In the genomic region with DNA sequence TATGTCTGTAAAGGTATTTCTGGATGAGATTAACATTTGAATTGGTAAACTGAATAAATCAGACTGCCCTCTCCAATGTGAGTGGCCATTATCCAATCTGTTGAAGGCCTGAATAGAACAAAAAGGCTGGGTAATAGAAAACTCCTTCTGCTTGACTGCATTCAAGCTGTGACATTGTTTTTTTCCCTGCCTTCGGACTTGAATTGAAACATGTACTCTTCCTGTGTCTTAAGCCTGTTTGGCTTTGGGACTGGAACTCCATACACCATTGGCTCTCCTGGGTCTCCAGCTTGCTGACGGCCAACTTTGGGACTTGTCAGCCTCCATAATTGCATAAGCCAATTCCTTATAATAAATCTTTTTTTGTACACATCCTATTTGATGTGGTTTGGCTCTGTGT, we compare ENCODE assay signal across 20 cellular contexts. TPM values are rescaled to one million over a fixed set of nuclear protein-coding genes. Genes with fewer than 3 reads are reported as not detected.
DNase-seq lines count a peak whose midpoint lies in the region; ATAC-seq and TF ChIP-seq lines count a peak whose summit lies in the region.
"Had no signal": no experiment of that assay in that cellular context is flagged by ENCODE, and none has a peak within 500 bp of the region (broad histone marks: within the 10 kb centered on the region; RNA-seq: fewer than 3 reads in every experiment).

No MANE protein-coding gene starts in this region.

- H3K79me2 ChIP-seq in neural progenitor cell (ENCODE audit: low read depth) = no peaks in the 10 kb centered on the region
- H3K79me2 ChIP-seq in Karpas-422 (ENCODE audit: low read length) = no peaks in the 10 kb centered on the region

- peaks cover 23% of the 10 kb centered on the region for H3K9me3 Mint-ChIP-seq in neural progenitor cell
- peaks cover 2% of the 10 kb centered on the region for H3K9me3 Mint-ChIP-seq in activated CD4-positive, alpha-beta T cell treated with anti-CD3 and anti-CD28 coated beads for 36 hours (ENCODE audit: low read depth)
- H3K9me3 Mint-ChIP-seq: CD8-positive, alpha-beta T cell had no signal

- WGBS in spleen, 5 donors = 90 to 98% (median 92%) methylated on average over 2 of the region's 2 CpGs

- TF ChIP-seq POLR2A in spleen (IDR thresholded peaks at IDR 0.05) = no peak

- H3K9me2 ChIP-seq in Karpas-422 (replicated peaks; ENCODE audit: insufficient read depth, low read length) = no peaks in the 10 kb centered on the region

- H3K9me3 ChIP-seq in neural progenitor cell (ENCODE audit: low read depth) (no peaks in the 10 kb centered on the region), spleen (peaks cover 0 to 9% (median 3%) of the 10 kb centered on the region in 8 donors), Karpas-422 (ENCODE audit: low read length) (no peaks in the 10 kb centered on the region; the same call in 1 of the 2 replicates)

- H3K27me3 Mint-ChIP-seq in neural progenitor cell (ENCODE audit: insufficient read depth, low read depth) = no peaks in the 10 kb centered on the region
- H3K27me3 Mint-ChIP-seq in activated CD4-positive, alpha-beta T cell treated with anti-CD3 and anti-CD28 coated beads for 36 hours = no peaks in the 10 kb centered on the region
- H3K27me3 Mint-ChIP-seq: B cell had no signal

- H3K27me3 ChIP-seq in neural progenitor cell = no peaks in the 10 kb centered on the region
- no peaks in the 10 kb centered on the region for H3K27me3 ChIP-seq in spleen (replicated peaks in 1 of 7)
- H3K27me3 ChIP-seq in Karpas-422 (ENCODE audit: low read length) = no peaks in the 10 kb centered on the region
- H3K27me3 ChIP-seq: BLaER1 had no signal

- peaks cover 23% of the 10 kb centered on the region for H3K4me1 Mint-ChIP-seq in neural progenitor cell
- peaks cover 9% of the 10 kb centered on the region for H3K4me1 Mint-ChIP-seq in activated CD4-positive, alpha-beta T cell treated with anti-CD3 and anti-CD28 coated beads for 36 hours
- H3K4me1 Mint-ChIP-seq: B cell had no signal

- H3K27ac ChIP-seq in neural progenitor cell (no peak overlapping the region), spleen (no peak overlapping the region), Karpas-422 (ENCODE audit: low read length) (no peak overlapping the region)
- H3K27ac ChIP-seq: BLaER1, C4-2B had no signal

- H2AFZ ChIP-seq in neural progenitor cell (replicated peaks) = no peak overlapping the region
- no peak overlapping the region for H2AFZ ChIP-seq in Karpas-422 (ENCODE audit: low read length)
- H2AFZ ChIP-seq: GM23338 had no signal

- no peak for ATAC-seq in activated CD4-positive, alpha-beta T cell treated with anti-CD3 and anti-CD28 coated beads for 36 hours
- ATAC-seq: CD8-positive, alpha-beta T cell; GM23338; HCT116 had no signal

- no peaks in the 10 kb centered on the region for H3K36me3 ChIP-seq in neural progenitor cell
- H3K36me3 ChIP-seq in spleen = no peaks in the 10 kb centered on the region
- H3K36me3 ChIP-seq in Karpas-422 (ENCODE audit: insufficient read depth, low read length) = no peaks in the 10 kb centered on the region

- intact Hi-C loops in spleen (cut with DNase I; ENCODE audit: low total_unique reads) = no loop called here
- intact Hi-C loops in activated CD4-positive, alpha-beta T cell treated with anti-CD3 and anti-CD28 coated beads for 36 hours (cut with DNase I, micrococcal nuclease) = no loop called here

- H3K4me2 ChIP-seq in neural progenitor cell = no peak overlapping the region
- H3K4me2 ChIP-seq in Karpas-422 (ENCODE audit: low read depth, low read length, poor library complexity, severe bottlenecking) = no peak overlapping the region
- H3K4me2 ChIP-seq: BLaER1, GM23338 had no signal

- no peak overlapping the region for H3K4me3 Mint-ChIP-seq in neural progenitor cell
- no peak overlapping the region for H3K4me3 Mint-ChIP-seq in activated CD4-positive, alpha-beta T cell treated with anti-CD3 and anti-CD28 coated beads for 36 hours
- H3K4me3 Mint-ChIP-seq: B cell; CD8-positive, alpha-beta T cell; GM23338; H9 had no signal

- TF ChIP-seq CTCF in neural progenitor cell (IDR thresholded peaks at IDR 0.05) (no peak), spleen (IDR thresholded peaks at IDR 0.05 in 8 of 11, conservative IDR thresholded peaks at IDR 0.05 in 3 of 11) (no peak)

- H3K36me3 Mint-ChIP-seq in neural progenitor cell = no peaks in the 10 kb centered on the region
- no peaks in the 10 kb centered on the region for H3K36me3 Mint-ChIP-seq in activated CD4-positive, alpha-beta T cell treated with anti-CD3 and anti-CD28 coated beads for 36 hours (ENCODE audit: low read depth)
- H3K36me3 Mint-ChIP-seq: CD4-positive, CD25-positive, alpha-beta regulatory T cell; CD8-positive, alpha-beta T cell had no signal

- H4K20me1 ChIP-seq in neural progenitor cell (ENCODE audit: low read depth) = no peaks in the 10 kb centered on the region
- no peaks in the 10 kb centered on the region for H4K20me1 ChIP-seq in Karpas-422 (ENCODE audit: insufficient read depth, low read depth, low read length)
- H4K20me1 ChIP-seq: BLaER1 had no signal

- H3F3A ChIP-seq in neural progenitor cell (ENCODE audit: low read depth) = no peaks in the 10 kb centered on the region

- H3K4me1 ChIP-seq in neural progenitor cell (no peaks in the 10 kb centered on the region), spleen (no peaks in the 10 kb centered on the region), Karpas-422 (ENCODE audit: low read length) (no peaks in the 10 kb centered on the region)

- H3K9ac ChIP-seq in neural progenitor cell = no peak overlapping the region
- H3K9ac ChIP-seq in Karpas-422 (ENCODE audit: low read length) = no peak overlapping the region
- H3K9ac ChIP-seq: BLaER1 had no signal

- in situ Hi-C loops in G401 (cut with HindIII; ENCODE audit: low sequenced_read_pairs) = no loop called here

- CTCF ChIA-PET in activated CD4-positive, alpha-beta T cell treated with anti-CD3 and anti-CD28 coated beads for 36 hours (lab: Charles Lee) = no interaction called here

- POLR2A ChIA-PET in activated CD4-positive, alpha-beta T cell treated with anti-CD3 and anti-CD28 coated beads for 36 hours (lab: Charles Lee) = no interaction called here

- H3K4me3 ChIP-seq in neural progenitor cell (no peak overlapping the region), spleen (no peak overlapping the region), Karpas-422 (ENCODE audit: low read length) (no peak overlapping the region)
- H3K4me3 ChIP-seq: BLaER1, GM23338 had no signal

- DNase-seq in G401 (ENCODE audit: low spot score) (peak; percentile 9), cerebellar cortex (ENCODE audit: low spot score) (peak; percentile 6), neural progenitor cell (ENCODE audit: low spot score) (peak; percentile 66), retina (peak; percentile 58), SHP77 treated with DMSO at 0.1 percent for 48 hours (lab: John Stamatoyannopoulos, UW) (no peak), spleen (no peak), Karpas-422 (no peak)
- DNase-seq in activated CD4-positive, alpha-beta T cell treated with anti-CD3 and anti-CD28 coated beads for 36 hours = no peak
- DNase-seq: Caco-2; CD4-positive, CD25-positive, alpha-beta regulatory T cell; CD8-positive, alpha-beta T cell; DMS153; EL; GF-D8; H9 had no signal

- H3K27ac Mint-ChIP-seq in neural progenitor cell = no peak overlapping the region
- H3K27ac Mint-ChIP-seq in activated CD4-positive, alpha-beta T cell treated with anti-CD3 and anti-CD28 coated beads for 36 hours = no peak overlapping the region
- H3K27ac Mint-ChIP-seq: B cell; CD4-positive, CD25-positive, alpha-beta regulatory T cell; CD8-positive, alpha-beta T cell; GM23338; H9 had no signal

RNA-seq across cellular contexts. Expression of gene ARHGAP21, which starts 36.0 kb away (rescaled TPM):
- total RNA-seq in G401 (2014; rRNA removed; shearing (Covaris generic)) = 13.4 and 21.5 TPM in 2 replicates
- total RNA-seq in neural progenitor cell (ENCODE audit: low replicate concordance) (58.8 and 65.7 TPM in 2 replicates), spleen (10 to 100 TPM; 32.8 to 60.9 (median 47.5) TPM)
- 1 to 10 TPM; 6.0 to 8.6 (median 7.6) TPM for polyA plus RNA-seq in spleen
- 10 to 100 TPM; 19.7 to 25.9 TPM for total RNA-seq in activated CD4-positive, alpha-beta T cell treated with anti-CD3 and anti-CD28 coated beads for 36 hours
- total RNA-seq in Karpas-422 (2014; rRNA removed; shearing (Covaris generic); ENCODE audit: low replicate concordance) = 3.1 and 11.6 TPM in 2 replicates

Comparison
In these comparisons a context has a peak if more than half of its experiments do, and no peak if none do; other contexts are left out.
1. DNase-seq: peak in G401 (single experiment), cerebellar cortex (single experiment), neural progenitor cell (single experiment) and retina (single experiment); none in SHP77 treated with DMSO at 0.1 percent for 48 hours (single experiment), spleen (single experiment), activated CD4-positive, alpha-beta T cell treated with anti-CD3 and anti-CD28 coated beads for 36 hours (single experiment) and Karpas-422 (single experiment).